9 cellular contexts compared by ENCODE assay signal in genomic region chr1:31715097-31715872, GRCh38. TPM values are rescaled to one million over a fixed set of nuclear protein-coding genes. Genes with fewer than 3 reads are reported as not detected.
A peak's percentile ranks its signal among the peaks of the same experiment; 100 is the strongest.
DNase-seq lines count a peak whose midpoint lies in the region; FAIRE-seq and TF ChIP-seq lines count a peak whose summit lies in the region.
"Had no signal": no experiment of that assay in that cellular context is flagged by ENCODE, and none has a peak within 500 bp of the region (broad histone marks: within the 10 kb centered on the region; RNA-seq: fewer than 3 reads in every experiment).

No MANE protein-coding gene starts in this region.

- no TSS peak for BruUV-seq in OCI-LY7 (replicated peaks; lab: Mats Ljungman, UMichigan)

- H4K20me1 ChIP-seq in OCI-LY7 (ENCODE audit: insufficient read depth, low read length) (no peaks in the 10 kb centered on the region), astrocyte (ENCODE audit: insufficient read depth, low read length) (no peaks in the 10 kb centered on the region)

- FAIRE-seq in astrocyte (lab: Jason Lieb, UNC) = no peak

- H3K4me3 ChIP-seq in HFF-Myc (replicated peaks; ENCODE audit: low read depth, low read length) (peak overlapping the region; percentile 33), OCI-LY7 (ENCODE audit: low read depth, low read length, poor library complexity, severe bottlenecking) (no peak overlapping the region), astrocyte (ENCODE audit: insufficient read depth, low read depth, low read length) (peak overlapping the region; percentile 27), right atrium auricular region (peak overlapping the region; percentile 39 to 56), parathyroid adenoma (ENCODE audit: low read depth, low read length) (peak overlapping the region; percentile 27)

- H3K27ac ChIP-seq in OCI-LY7 (ENCODE audit: low read depth, low read length, poor library complexity, severe bottlenecking) (no peak overlapping the region), astrocyte (ENCODE audit: low read depth, low read length) (peak overlapping the region; percentile 80), right atrium auricular region (peak overlapping the region; percentile 95 to 98), parathyroid adenoma (peak overlapping the region; percentile 36)

- no peaks in the 10 kb centered on the region for H3K9me2 ChIP-seq in OCI-LY7 (ENCODE audit: insufficient read depth, low read length)

- H3K9me3 Mint-ChIP-seq in astrocyte (ENCODE audit: unreplicated experiment) = peaks cover 1% of the 10 kb centered on the region

- peak overlapping the region; percentile 95 for H3K27ac Mint-ChIP-seq in astrocyte (ENCODE audit: unreplicated experiment)

- H3K4me2 ChIP-seq in OCI-LY7 (ENCODE audit: low read length) = peak overlapping the region; percentile 41; the same call in 1 of the 2 replicates
- peak overlapping the region; percentile 78 for H3K4me2 ChIP-seq in astrocyte (ENCODE audit: low read length)
- peak overlapping the region; percentile 68 for H3K4me2 ChIP-seq in parathyroid adenoma (ENCODE audit: low read length)

- no peaks in the 10 kb centered on the region for H3K79me2 ChIP-seq in OCI-LY7 (ENCODE audit: insufficient read depth, low read depth, low read length)
- no peaks in the 10 kb centered on the region for H3K79me2 ChIP-seq in astrocyte (ENCODE audit: insufficient read depth, low read length)
- H3K79me2 ChIP-seq in parathyroid adenoma = no peaks in the 10 kb centered on the region

- peak overlapping the region; percentile 74 for H3K9ac ChIP-seq in astrocyte (ENCODE audit: low read length)
- no peak overlapping the region for H3K9ac ChIP-seq in parathyroid adenoma

- H3K36me3 ChIP-seq in OCI-LY7 (ENCODE audit: insufficient read depth, low read length) (no peaks in the 10 kb centered on the region), astrocyte (ENCODE audit: insufficient read depth, low read length) (no peaks in the 10 kb centered on the region), right atrium auricular region (no peaks in the 10 kb centered on the region), parathyroid adenoma (ENCODE audit: control insufficient read depth, insufficient read depth, low read length) (no peaks in the 10 kb centered on the region)

- DNase-seq in COLO668 (lab: John Stamatoyannopoulos, UW; ENCODE audit: unreplicated experiment) (peak; percentile 91), HFF-Myc (ENCODE audit: extremely low read depth, low read depth) (peak; percentile 71), OCI-LY7 (ENCODE audit: low spot score) (peak; percentile 10), astrocyte (ENCODE audit: low read depth) (peak; percentile 82), right atrium auricular region (ENCODE audit: low spot score) (peak; percentile 96), A172 (ENCODE audit: low spot score) (no peak), GF-D8 (lab: John Stamatoyannopoulos, UW) (no peak)

- H3K36me3 Mint-ChIP-seq in astrocyte (ENCODE audit: low read depth, unreplicated experiment) = no peaks in the 10 kb centered on the region

- H3K4me1 ChIP-seq in OCI-LY7 (ENCODE audit: insufficient read depth, low read length, poor library complexity, severe bottlenecking) (no peaks in the 10 kb centered on the region), astrocyte (ENCODE audit: insufficient read depth, low read length) (peaks cover 52% of the 10 kb centered on the region), right atrium auricular region (peaks cover 0 to 44% of the 10 kb centered on the region in 2 donors), parathyroid adenoma (peaks cover 7% of the 10 kb centered on the region)

- H3K27me3 ChIP-seq in astrocyte (ENCODE audit: insufficient read depth, low read length) = peaks cover 7% of the 10 kb centered on the region
- H3K27me3 ChIP-seq in right atrium auricular region = no peaks in the 10 kb centered on the region
- no peaks in the 10 kb centered on the region for H3K27me3 ChIP-seq in parathyroid adenoma (ENCODE audit: control insufficient read depth, insufficient read depth, low read length)

- CTCF ChIA-PET in OCI-LY7 (lab: Charles Lee; ENCODE audit: unreplicated experiment) = interaction anchor here (0.5 to 1.4 kb wide), 2 partner anchors 30 kb away, joined by 3 to 9 read pairs; no protein-coding TSS in a partner anchor

- intact Hi-C loops in OCI-LY7 (cut with micrococcal nuclease; ENCODE audit: unreplicated experiment) = no loop called here

- H3K27me3 Mint-ChIP-seq in astrocyte (ENCODE audit: low read depth, unreplicated experiment) = peaks cover 22% of the 10 kb centered on the region

- H3K9me3 ChIP-seq in OCI-LY7 (ENCODE audit: low read length) = no peaks in the 10 kb centered on the region
- no peaks in the 10 kb centered on the region for H3K9me3 ChIP-seq in astrocyte (ENCODE audit: insufficient read depth, low read depth, low read length)
- no peaks in the 10 kb centered on the region for H3K9me3 ChIP-seq in right atrium auricular region
- no peaks in the 10 kb centered on the region for H3K9me3 ChIP-seq in parathyroid adenoma (ENCODE audit: control insufficient read depth, low read length)

- H2AFZ ChIP-seq in OCI-LY7 (ENCODE audit: low read length) (no peak overlapping the region), astrocyte (ENCODE audit: low read depth, low read length) (peak overlapping the region; percentile 81), parathyroid adenoma (peak overlapping the region; percentile 82)

- H3K4me1 Mint-ChIP-seq in astrocyte (ENCODE audit: low read depth, unreplicated experiment) = peaks cover 41% of the 10 kb centered on the region

- peak; percentile 89 for TF ChIP-seq CTCF in HFF-Myc (IDR thresholded peaks at IDR 0.05; ENCODE audit: low read depth, low read length, missing control alignments)
- peak; percentile 55 for TF ChIP-seq CTCF in OCI-LY7 (conservative IDR thresholded peaks at IDR 0.05; ENCODE audit: low read length)
- peak; percentile 81 for TF ChIP-seq CTCF in astrocyte (IDR thresholded peaks at IDR 0.05; ENCODE audit: insufficient read depth, low read depth, low read length)
- peak; percentile 93 to 95 for TF ChIP-seq CTCF in right atrium auricular region (IDR thresholded peaks at IDR 0.05)
- peak; percentile 63 for TF ChIP-seq CTCF in parathyroid adenoma (IDR thresholded peaks at IDR 0.05)

- POLR2A ChIA-PET in OCI-LY7 (lab: Charles Lee) = no interaction called here

- H3K4me3 Mint-ChIP-seq in astrocyte (ENCODE audit: unreplicated experiment) = peak overlapping the region; percentile 78

RNA-seq across cellular contexts. Expression of gene COL16A1, which starts 11.5 kb away (rescaled TPM):
- not detected in 2 replicates for total RNA-seq in OCI-LY7 (2014; rRNA removed; shearing (Covaris generic))
- not detected in 2 replicates for total RNA-seq in OCI-LY7 (2022)
- 42.9 and 56.5 TPM in 2 replicates for total RNA-seq in astrocyte
- 10 to 100 TPM; 31.2 to 34.4 TPM for total RNA-seq in right atrium auricular region
- total RNA-seq in A172 (2014; rRNA removed; shearing (Covaris generic)) = 12.7 and 26.2 TPM in 2 replicates
- total RNA-seq: T-helper 2 cell treated with Interferon-gamma antibody and Interleukin-4, amounts not matched to agents 100 ng/mL and 5 ng/mL, for 36 hours had no signal

RNA-seq across cellular contexts. Expression of gene ADGRB2, which starts 48.9 kb away (rescaled TPM):
- 4.0 and 4.1 TPM in 2 replicates for total RNA-seq in OCI-LY7 (2014; rRNA removed; shearing (Covaris generic))
- total RNA-seq in OCI-LY7 (2022) (11.4 and 11.5 TPM in 2 replicates), astrocyte (25.1 and 25.8 TPM in 2 replicates), right atrium auricular region (10 to 100 TPM; 14.4 to 19.1 TPM)
- total RNA-seq in A172 (2014; rRNA removed; shearing (Covaris generic)) = 11.3 and 20.9 TPM in 2 replicates

Comparison
In these comparisons a context has a peak if more than half of its experiments do, and no peak if none do; other contexts are left out.
1. DNase-seq: peak in COLO668 (single experiment), HFF-Myc (single experiment), OCI-LY7 (single experiment), astrocyte (single experiment) and right atrium auricular region (single experiment); none in A172 (single experiment) and GF-D8 (single experiment).
2. RNA of gene COL16A1, which starts 11.5 kb away (total RNA-seq): 42.9 to 56.5 TPM in astrocyte, 31.2 to 34.4 TPM in right atrium auricular region and 12.7 to 26.2 TPM in A172; not detected in OCI-LY7; every median in the first group is over 10 times any median in the second.
3. Peak in every context shown above with its lines, with median percentiles within 50 percentile points of each other: CTCF ChIP-seq and H3K4me2 ChIP-seq.